In the genomic region with DNA sequence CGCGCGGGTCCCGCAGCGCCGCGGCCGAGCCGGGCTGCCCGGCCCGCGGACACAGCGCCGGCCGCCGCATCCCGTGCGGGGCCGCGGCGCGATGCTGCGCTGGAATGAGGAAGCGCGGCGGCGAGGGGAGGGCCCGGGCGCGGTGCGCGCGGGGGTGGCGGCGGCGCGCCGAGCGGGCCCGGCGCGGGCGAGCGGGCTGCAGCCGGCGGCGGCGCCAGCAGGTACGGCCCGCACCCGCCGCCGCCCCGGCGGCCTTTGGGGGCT, we compare ENCODE assay signal across 8 cellular contexts. TPM values are rescaled to one million over a fixed set of nuclear protein-coding genes. Genes with fewer than 3 reads are reported as not detected.
DNase-seq lines count a peak whose midpoint lies in the region; ATAC-seq, FAIRE-seq and TF ChIP-seq lines count a peak whose summit lies in the region.

No MANE protein-coding gene starts in this region.

- peak overlapping the region; percentile 13 to 95 for H3K4me3 Mint-ChIP-seq in stimulated activated naive B cell treated with anti-CD40 and anti-IgM and Interleukin-4, amounts not matched to agents 10 μg/mL and 1 μg/mL and 100 μg/mL, for 72 hours

- H3K36me3 Mint-ChIP-seq in stimulated activated naive B cell treated with anti-CD40 and anti-IgM and Interleukin-4, amounts not matched to agents 10 μg/mL and 1 μg/mL and 100 μg/mL, for 72 hours = peaks cover 32 to 36% of the 10 kb centered on the region in 2 donors

- H3K27me3 ChIP-seq in Loucy (ENCODE audit: insufficient read depth, low read length, poor library complexity, severe bottlenecking) = no peaks in the 10 kb centered on the region

- no peaks in the 10 kb centered on the region for H3K9me3 ChIP-seq in Loucy (ENCODE audit: insufficient read depth, low read depth, low read length)

- no peak for TF ChIP-seq CTCF in Loucy (conservative IDR thresholded peaks at IDR 0.05; ENCODE audit: low read length)

- no peaks in the 10 kb centered on the region for H4K20me1 ChIP-seq in Loucy (ENCODE audit: insufficient read depth, low read length, poor library complexity, severe bottlenecking)

- H3K9me2 ChIP-seq in Loucy (replicated peaks; ENCODE audit: low read depth, low read length) = no peaks in the 10 kb centered on the region

- DNase-seq in GM03348 (ENCODE audit: low spot score) (peak; percentile 11), frontal cortex (ENCODE audit: low spot score in 2 of 2) (peak; percentile 22 to 33), midbrain (lab: John Stamatoyannopoulos, UW) (no peak), NCI-H2196 treated with DMSO at 0.1 percent for 48 hours (lab: John Stamatoyannopoulos, UW; ENCODE audit: unreplicated experiment) (no peak), nucleus accumbens (lab: John Stamatoyannopoulos, UW) (no peak)
- no peak for DNase-seq in stimulated activated naive B cell treated with anti-CD40 and anti-IgM and Interleukin-4, amounts not matched to agents 10 μg/mL and 1 μg/mL and 100 μg/mL, for 72 hours

- no peak overlapping the region for H2AFZ ChIP-seq in Loucy (ENCODE audit: low read length)

- peak overlapping the region; percentile 90 for H3K9ac ChIP-seq in Loucy (ENCODE audit: low read depth, low read length, poor library complexity, severe bottlenecking)

- H3K36me3 ChIP-seq in Loucy (ENCODE audit: insufficient read depth, low read length) = no peaks in the 10 kb centered on the region

- peaks cover 39% of the 10 kb centered on the region for H3K4me1 ChIP-seq in Loucy (ENCODE audit: insufficient read depth, low read length, poor library complexity, severe bottlenecking)

- FAIRE-seq in frontal cortex (lab: Jason Lieb, UNC) = no peak

- no peaks in the 10 kb centered on the region for H3K9me3 Mint-ChIP-seq in stimulated activated naive B cell treated with anti-CD40 and anti-IgM and Interleukin-4, amounts not matched to agents 10 μg/mL and 1 μg/mL and 100 μg/mL, for 72 hours

- peaks cover 28 to 60% of the 10 kb centered on the region in 2 donors for H3K4me1 Mint-ChIP-seq in stimulated activated naive B cell treated with anti-CD40 and anti-IgM and Interleukin-4, amounts not matched to agents 10 μg/mL and 1 μg/mL and 100 μg/mL, for 72 hours

- H3F3A ChIP-seq in Loucy (ENCODE audit: low read depth) = peaks cover 3% of the 10 kb centered on the region; the same call in 1 of the 2 replicates

- H3K27me3 Mint-ChIP-seq in stimulated activated naive B cell treated with anti-CD40 and anti-IgM and Interleukin-4, amounts not matched to agents 10 μg/mL and 1 μg/mL and 100 μg/mL, for 72 hours = no peaks in the 10 kb centered on the region

- H3K79me2 ChIP-seq in Loucy (ENCODE audit: insufficient read depth, low read length) = peaks cover 44% of the 10 kb centered on the region

- no peak overlapping the region for H3K4me2 ChIP-seq in Loucy (ENCODE audit: low read depth, low read length, poor library complexity, severe bottlenecking)

- ATAC-seq in GM21447 (IDR thresholded peaks at IDR 0.05; ENCODE audit: unreplicated experiment) = peak; percentile 13
- peak; percentile 36 for ATAC-seq in stimulated activated naive B cell treated with anti-CD40 and anti-IgM and Interleukin-4, amounts not matched to agents 10 μg/mL and 1 μg/mL and 100 μg/mL, for 72 hours (replicated peaks)

- H3K4me3 ChIP-seq in Loucy (ENCODE audit: low read length, poor library complexity, severe bottlenecking) = peak overlapping the region; percentile 94

- H3K27ac Mint-ChIP-seq in stimulated activated naive B cell treated with anti-CD40 and anti-IgM and Interleukin-4, amounts not matched to agents 10 μg/mL and 1 μg/mL and 100 μg/mL, for 72 hours = no peak overlapping the region

RNA-seq across cellular contexts. Expression of a gene that starts 0.7 kb away (rescaled TPM):
- 1.2 TPM for total RNA-seq in frontal cortex

Comparison
In these comparisons a context has a peak if more than half of its experiments do, and no peak if none do; other contexts are left out.
1. DNase-seq: peak in GM03348 (single experiment) and frontal cortex (2 of 2); none in stimulated activated naive B cell treated with anti-CD40 and anti-IgM and Interleukin-4, amounts not matched to agents 10 μg/mL and 1 μg/mL and 100 μg/mL, for 72 hours (single experiment), midbrain (single experiment), NCI-H2196 treated with DMSO at 0.1 percent for 48 hours (single experiment) and nucleus accumbens (0 of 56).